ENCODE assay signal across 22 cellular contexts in genomic region chr6:162076816-162077215, GRCh38.
DNase-seq lines count a peak whose midpoint lies in the region; ATAC-seq and TF ChIP-seq lines count a peak whose summit lies in the region.
"Had no signal": no experiment of that assay in that cellular context is flagged by ENCODE, and none has a peak within 500 bp of the region (broad histone marks: within the 10 kb centered on the region; RNA-seq: fewer than 3 reads in every experiment).

No MANE protein-coding gene starts in this region.

- no peak overlapping the region for H3K27ac Mint-ChIP-seq in Caco-2 (ENCODE audit: unreplicated experiment)
- H3K27ac Mint-ChIP-seq: B cell; CD4-positive, alpha-beta T cell; CD8-positive, alpha-beta T cell had no signal

- TF ChIP-seq CTCF in Caco-2 (IDR thresholded peaks at IDR 0.05; ENCODE audit: insufficient read depth in 1 of 2, low read depth in 1 of 2, low read length in 1 of 2, severe bottlenecking in 1 of 2, unreplicated experiment in 1 of 2), result no peak

- BruUV-seq in Caco-2 (replicated peaks; lab: Mats Ljungman, UMichigan), result no TSS peak

- DNase-seq in head of caudate nucleus (peak in 34 of 42 donors; percentile 4 to 81 (median 32)), left kidney (ENCODE audit: low read depth, low spot score) (peak; percentile 21), putamen (ENCODE audit: low spot score) (peak; percentile 44), Caco-2 (no peak)
- no peak for DNase-seq in stimulated activated CD4-positive, alpha-beta T cell treated with anti-CD3 and anti-CD28 coated beads, Interleukin-4, amount 100 ng/mL, for 24 hours
- DNase-seq: AML-193; CD4-positive, alpha-beta T cell; CD8-positive, alpha-beta T cell; DMS 273 treated with DMSO at 0.1 percent for 48 hours; DMS153; DMS53; DMS79; DND-41; EL; GDM1 had no signal

- POLR2A ChIA-PET in Caco-2 (lab: Charles Lee), result no interaction called here

- no peak for ATAC-seq in HG02678 (IDR thresholded peaks at IDR 0.05; ENCODE audit: unreplicated experiment)
- ATAC-seq: A549; CD8-positive, alpha-beta T cell; GM12878 had no signal

- no peaks in the 10 kb centered on the region for H3K4me1 Mint-ChIP-seq in Caco-2 (ENCODE audit: low read depth, unreplicated experiment)
- H3K4me1 Mint-ChIP-seq: B cell had no signal

- H3K27me3 ChIP-seq in BLaER1, result no peaks in the 10 kb centered on the region
- H3K27me3 ChIP-seq in Caco-2 (replicated peaks; ENCODE audit: control insufficient read depth, insufficient read depth, low read length), result no peaks in the 10 kb centered on the region

- H3K4me2 ChIP-seq in BLaER1, result peak overlapping the region; percentile 60
- H3K4me2 ChIP-seq: A549 had no signal

- no peak overlapping the region for H3K4me3 ChIP-seq in BLaER1
- no peak overlapping the region for H3K4me3 ChIP-seq in Caco-2 (ENCODE audit: low read depth, low read length)
- H3K4me3 ChIP-seq: A549, GM12878 had no signal

- intact Hi-C loops in head of caudate nucleus (cut with DNase I), result no loop called here
- intact Hi-C loops in Caco-2 (cut with micrococcal nuclease; ENCODE audit: unreplicated experiment), result no loop called here

- H3K9me3 ChIP-seq in BLaER1, result peaks cover 37% of the 10 kb centered on the region
- H3K9me3 ChIP-seq in Caco-2, result no peaks in the 10 kb centered on the region
- H3K9me3 ChIP-seq: A549 had no signal

- peaks cover 6% of the 10 kb centered on the region for H3K27me3 Mint-ChIP-seq in Caco-2 (ENCODE audit: insufficient read depth, unreplicated experiment)
- H3K27me3 Mint-ChIP-seq: B cell; CD4-positive, alpha-beta T cell had no signal

- no peak overlapping the region for H3K9ac ChIP-seq in BLaER1

- peaks cover 41% of the 10 kb centered on the region for H3K4me1 ChIP-seq in BLaER1
- no peaks in the 10 kb centered on the region for H3K4me1 ChIP-seq in Caco-2
- H3K4me1 ChIP-seq: A549 had no signal

- H3K36me3 ChIP-seq in BLaER1 (0 out of 2 replicates have a peak, but pooled peaks cover 4% of the 10 kb centered on the region), Caco-2 (ENCODE audit: control insufficient read depth, insufficient read depth, low read length) (no peaks in the 10 kb centered on the region)

- H3K9me3 Mint-ChIP-seq in Caco-2 (ENCODE audit: unreplicated experiment), result no peaks in the 10 kb centered on the region

- CTCF ChIA-PET in Caco-2 (lab: Charles Lee), result no interaction called here

- H4K20me1 ChIP-seq in BLaER1, result no peaks in the 10 kb centered on the region

- no peak overlapping the region for H3K4me3 Mint-ChIP-seq in Caco-2 (ENCODE audit: unreplicated experiment)
- H3K4me3 Mint-ChIP-seq: B cell; CD4-positive, alpha-beta T cell; CD8-positive, alpha-beta T cell had no signal

- no peak overlapping the region for H3K27ac ChIP-seq in BLaER1
- H3K27ac ChIP-seq: 22Rv1, A549, C4-2B had no signal

- H3K36me3 Mint-ChIP-seq in Caco-2 (ENCODE audit: insufficient read depth, unreplicated experiment), result no peaks in the 10 kb centered on the region
- H3K36me3 Mint-ChIP-seq: CD8-positive, alpha-beta T cell had no signal

Comparison
In these comparisons a context has a peak if more than half of its experiments do, and no peak if none do; other contexts are left out.
1. DNase-seq: peak in head of caudate nucleus (34 of 42), left kidney (single experiment) and putamen (single experiment); none in Caco-2 (0 of 2) and stimulated activated CD4-positive, alpha-beta T cell treated with anti-CD3 and anti-CD28 coated beads, Interleukin-4, amount 100 ng/mL, for 24 hours (single experiment).